ENCODE assay signal across 8 cellular contexts in genomic region chr14:53306267-53306721, GRCh38.
DNase-seq lines count a peak whose midpoint lies in the region; TF ChIP-seq lines count a peak whose summit lies in the region.

No MANE protein-coding gene starts in this region.

- H3K36me3 ChIP-seq in colonic mucosa = no peaks in the 10 kb centered on the region

- H3K4me3 ChIP-seq in colonic mucosa = no peak overlapping the region

- H3K27me3 ChIP-seq in colonic mucosa = no peaks in the 10 kb centered on the region

- no peaks in the 10 kb centered on the region for H3K4me1 ChIP-seq in colonic mucosa

- H3K9me3 ChIP-seq in colonic mucosa = no peaks in the 10 kb centered on the region

- H3K27ac ChIP-seq in VCaP (peak overlapping the region; percentile 34; the same call in 1 of the 2 replicates), colonic mucosa (no peak overlapping the region)

- peak; percentile 38 for DNase-seq in activated naive CD4-positive, alpha-beta T cell treated with Interleukin-2 at 50 U/mL for 16 hours
- no peak for DNase-seq in activated naive CD4-positive, alpha-beta T cell (lab: John Stamatoyannopoulos, UW)
- peak; percentile 74 for DNase-seq in NCI-H1105 treated with DMSO at 0.1 percent for 48 hours (lab: John Stamatoyannopoulos, UW)
- peak; percentile 33 for DNase-seq in colonic mucosa
- peak; percentile 84 for DNase-seq in left kidney (ENCODE audit: low read depth, low spot score)
- peak; percentile 33 to 46 for DNase-seq in stimulated activated CD4-positive, alpha-beta T cell treated with anti-CD3 and anti-CD28 coated beads, Interleukin-2, amount 100 ng/mL, for 48 hours
- no peak for DNase-seq in mesenteric fat pad (ENCODE audit: low spot score)

- no peak overlapping the region for H3K9ac ChIP-seq in colonic mucosa (ENCODE audit: low read depth in 2 of 2, low read length in 2 of 2)

- peak; percentile 85 for TF ChIP-seq CTCF in VCaP (conservative IDR thresholded peaks at IDR 0.05)
- TF ChIP-seq CTCF in colonic mucosa (IDR thresholded peaks at IDR 0.05) = peak; percentile 74

- intact Hi-C loops in colonic mucosa (cut with DNase I) = loop anchor here (10.0 kb wide), 1 partner anchor 481 kb away; no protein-coding TSS in a partner anchor

Comparison
In these comparisons a context has a peak if more than half of its experiments do, and no peak if none do; other contexts are left out.
1. DNase-seq: peak in activated naive CD4-positive, alpha-beta T cell treated with Interleukin-2 at 50 U/mL for 16 hours (single experiment), NCI-H1105 treated with DMSO at 0.1 percent for 48 hours (single experiment), colonic mucosa (single experiment), left kidney (single experiment) and stimulated activated CD4-positive, alpha-beta T cell treated with anti-CD3 and anti-CD28 coated beads, Interleukin-2, amount 100 ng/mL, for 48 hours (2 of 2); none in activated naive CD4-positive, alpha-beta T cell (0 of 4) and mesenteric fat pad (single experiment).